ENCODE assay signal across 1 cellular context in genomic region chr7:36180121-36180520, GRCh38.
TF ChIP-seq lines count a peak whose summit lies in the region.

No MANE protein-coding gene starts in this region.

TF ChIP-seq in SK-N-SH, 30 proteins besides CTCF, POLR2A, EP300 and RAD21 (continued from another document):
- TF ChIP-seq ZBTB33 (IDR thresholded peaks at IDR 0.05; ENCODE audit: borderline replicate concordance, low read depth) (no peak), TAF1 (IDR thresholded peaks at IDR 0.05; ENCODE audit: borderline replicate concordance, low read depth, low read length) (no peak)
